Comparison of ENCODE assay signal across 1 cellular context in genomic region chr4:82865592-82865991, GRCh38.
TF ChIP-seq lines count a peak whose summit lies in the region.

No MANE protein-coding gene starts in this region.

TF ChIP-seq in A549, 52 proteins besides CTCF, POLR2A, EP300 and RAD21 (continued from another document):
- no peak for TF ChIP-seq REST (IDR thresholded peaks at IDR 0.05)
- no peak for TF ChIP-seq FOSB (CRISPR knock-in tag; IDR thresholded peaks at IDR 0.05)
- TF ChIP-seq BCL3 (IDR thresholded peaks at IDR 0.05): no peak
- TF ChIP-seq JUNB (IDR thresholded peaks at IDR 0.05): no peak
- no peak for TF ChIP-seq HES2 (IDR thresholded peaks at IDR 0.05)
- TF ChIP-seq ZFP36 (IDR thresholded peaks at IDR 0.05; ENCODE audit: borderline replicate concordance, partially characterized antibody): no peak
- no peak for TF ChIP-seq CEBPB (IDR thresholded peaks at IDR 0.05)
- no peak for TF ChIP-seq MAFK (IDR thresholded peaks at IDR 0.05; ENCODE audit: partially characterized antibody)
- no peak for TF ChIP-seq SMC3 (IDR thresholded peaks at IDR 0.05)
- TF ChIP-seq GATA3 (IDR thresholded peaks at IDR 0.05; ENCODE audit: borderline replicate concordance): no peak
- no peak for TF ChIP-seq CHD2 (IDR thresholded peaks at IDR 0.05; ENCODE audit: low read length, partially characterized antibody)
- no peak for TF ChIP-seq KDM1A (IDR thresholded peaks at IDR 0.05; ENCODE audit: low read depth)
